Comparison of ENCODE assay signal across 8 cellular contexts in genomic region chr17:81702934-81703746, GRCh38. TPM values are rescaled to one million over a fixed set of nuclear protein-coding genes. Genes with fewer than 3 reads are reported as not detected.
DNase-seq lines count a peak whose midpoint lies in the region; ATAC-seq, FAIRE-seq and TF ChIP-seq lines count a peak whose summit lies in the region.

Gene MRPL12, plus strand, starts transcription at chr17:81703367. Its CDS starts 135 bp downstream, at chr17:81703502.

- no peaks in the 10 kb centered on the region for H3K9me3 ChIP-seq in kidney (ENCODE audit: control insufficient read depth in 1 of 2, low read length in 2 of 2)

- peaks cover 7 to 25% of the 10 kb centered on the region in 2 donors for H3K4me1 ChIP-seq in kidney (ENCODE audit: control insufficient read depth in 1 of 2, insufficient read depth in 1 of 2, low read depth in 1 of 2, low read length in 2 of 2)

- peaks cover 6 to 27% of the 10 kb centered on the region in 2 donors for H3K36me3 ChIP-seq in kidney (ENCODE audit: control insufficient read depth in 1 of 2, insufficient read depth in 2 of 2, low read length in 2 of 2)

- intact Hi-C loops in kidney (cut with DNase I), result no loop called here

- FAIRE-seq in kidney (lab: Jason Lieb, UNC), result no peak

- peak within 1 kb of the TSS; percentile 80 to 91 for H3K27ac ChIP-seq in kidney (ENCODE audit: low read depth in 2 of 2, low read length in 2 of 2)

- TF ChIP-seq POLR2A in GM18951 (IDR thresholded peaks at IDR 0.05; ENCODE audit: extremely low read depth, insufficient read depth, insufficient read length), result peak; percentile 97

- H3K4me3 ChIP-seq in AG09309 (ENCODE audit: control insufficient read depth, low read depth, low read length) (peak within 1 kb of the TSS; percentile 77), kidney (ENCODE audit: low read length in 2 of 2) (peak within 1 kb of the TSS; percentile 91 to 95)

- TF ChIP-seq CTCF in AG09309 (IDR thresholded peaks at IDR 0.05; ENCODE audit: control insufficient read depth, insufficient read depth, low read depth, low read length, missing control alignments), result no peak
- TF ChIP-seq CTCF in kidney (IDR thresholded peaks at IDR 0.05; ENCODE audit: borderline replicate concordance, extremely low read depth, insufficient read depth), result no peak

- peak; percentile 45 for DNase-seq in AG09309 (ENCODE audit: low read depth)
- DNase-seq in NCI-H446 (lab: John Stamatoyannopoulos, UW), result peak; percentile 86 to 96
- DNase-seq in activated CD4-positive, CD25-positive, alpha-beta regulatory T cell treated with anti-CD3 and anti-CD28 coated beads, Interleukin-2, amount 50 U/mL, for 72 hours, result peak; percentile 86
- DNase-seq in cerebellar cortex (ENCODE audit: low spot score), result peak; percentile 94
- DNase-seq in kidney, result peak; percentile 97
- DNase-seq in stimulated activated CD4-positive, alpha-beta T cell treated with anti-CD3 and anti-CD28 coated beads, Interleukin-15, amount 100 ng/mL, for 1 hour (ENCODE audit: low read depth in 1 of 2, low spot score in 1 of 2), result peak; percentile 74 to 83

- peak within 1 kb of the TSS; percentile 94 for H3K9ac ChIP-seq in kidney (ENCODE audit: low read length in 2 of 2)

- ATAC-seq in HG03196 (IDR thresholded peaks at IDR 0.05; ENCODE audit: unreplicated experiment), result peak; percentile 80

- in situ Hi-C loops in GM18951 (cut with MboI; ENCODE audit: low sequenced_read_pairs, unreplicated experiment), result no loop called here

RNA-seq across cellular contexts. Expression of gene MRPL12, which starts in this region (rescaled TPM):
- total RNA-seq in kidney, result 52.4 TPM
- polyA plus RNA-seq in kidney (ENCODE audit: insufficient read depth, low read depth, low replicate concordance), result 251 TPM

Comparison
In these comparisons a context has a peak if more than half of its experiments do, and no peak if none do; other contexts are left out.
1. Peak in every context shown above with its lines: DNase-seq, ATAC-seq, H3K4me3 ChIP-seq and H3K27ac ChIP-seq.
2. DNase-seq: peak in every context shown above with its lines; median percentile 97 in kidney; 94 in cerebellar cortex; 91 in NCI-H446; 86 in activated CD4-positive, CD25-positive, alpha-beta regulatory T cell treated with anti-CD3 and anti-CD28 coated beads, Interleukin-2, amount 50 U/mL, for 72 hours; 78 in stimulated activated CD4-positive, alpha-beta T cell treated with anti-CD3 and anti-CD28 coated beads, Interleukin-15, amount 100 ng/mL, for 1 hour; 45 in AG09309.